34 cellular contexts compared by ENCODE assay signal in genomic region chr5:80417973-80418372, GRCh38. TPM values are rescaled to one million over a fixed set of nuclear protein-coding genes. Genes with fewer than 3 reads are reported as not detected.
A peak's percentile ranks its signal among the peaks of the same experiment; 100 is the strongest.
DNase-seq lines count a peak whose midpoint lies in the region; ATAC-seq, FAIRE-seq and TF ChIP-seq lines count a peak whose summit lies in the region.
"Had no signal": no experiment of that assay in that cellular context is flagged by ENCODE, and none has a peak within 500 bp of the region (broad histone marks: within the 10 kb centered on the region; RNA-seq: fewer than 3 reads in every experiment).

No MANE protein-coding gene starts in this region.

- H3K4me3 ChIP-seq in HEK293 (ENCODE audit: low read depth, low read length): no peak overlapping the region
- H3K4me3 ChIP-seq in K562: no peak overlapping the region
- H3K4me3 ChIP-seq: A549; BLaER1; BLaER1 treated with 17β-estradiol and CSF1 and Interleukin-3, amounts not matched to agents 10 nM and 100 nM had no signal

- CTCF ChIA-PET in HEK293 (lab: Yijun Ruan, JAX) (no interaction called here), K562 (lab: Yijun Ruan, JAX; ENCODE audit: low intra/inter-chr PET ratio) (no interaction called here)

- TF ChIP-seq CTCF in HEK293 (tag by site-specific recombination; IDR thresholded peaks at IDR 0.05) (no peak), K562 (IDR thresholded peaks at IDR 0.05 in 2 of 3, conservative IDR thresholded peaks at IDR 0.05 in 1 of 3; ENCODE audit: insufficient read depth in 2 of 3, low read depth in 1 of 3, low read length in 3 of 3) (no peak), mesothelial cell of epicardium (IDR thresholded peaks at IDR 0.05; ENCODE audit: unreplicated experiment) (no peak), CD14-positive monocyte (IDR thresholded peaks at IDR 0.05) (no peak)

- H3K4me3 Mint-ChIP-seq in mesothelial cell of epicardium (no peak overlapping the region), CD14-positive monocyte (no peak overlapping the region)
- H3K4me3 Mint-ChIP-seq: B cell; CD4-positive, alpha-beta memory T cell; CD4-positive, alpha-beta T cell; CD4-positive, CD25-positive, alpha-beta regulatory T cell; CD8-positive, alpha-beta memory T cell; CD8-positive, alpha-beta T cell had no signal

- H3K27ac Mint-ChIP-seq in mesothelial cell of epicardium (peak overlapping the region; percentile 11), CD14-positive monocyte (no peak overlapping the region)
- H3K27ac Mint-ChIP-seq: B cell; CD4-positive, alpha-beta T cell; CD8-positive, alpha-beta T cell had no signal

- H3K9me3 Mint-ChIP-seq in mesothelial cell of epicardium (peaks cover 12% of the 10 kb centered on the region), CD14-positive monocyte (peaks cover 7 to 20% (median 14%) of the 10 kb centered on the region in 7 donors)

- H3K9me1 ChIP-seq in K562 (ENCODE audit: control insufficient read depth, insufficient read depth, low read length): no peaks in the 10 kb centered on the region

- TF ChIP-seq RAD21 in K562 (CRISPR knock-in tag; conservative IDR thresholded peaks at IDR 0.05 in 1 of 2, IDR thresholded peaks at IDR 0.05 in 1 of 2): no peak

- DNase-seq in K562 (ENCODE audit: extremely low read depth in 1 of 4, low spot score in 3 of 4): no peak
- no peak for DNase-seq in mesothelial cell of epicardium (ENCODE audit: low spot score in 2 of 2, unreplicated experiment in 2 of 2)
- DNase-seq in CD14-positive monocyte (ENCODE audit: low spot score): no peak
- DNase-seq in iPS-NIHi7 (ENCODE audit: extremely low spot score): no peak
- DNase-seq: 8988T; ACHN; AML-193; BE2C; C1 segment of cervical spinal cord; Caco-2; Calu3; CD4-positive, alpha-beta memory T cell; CD4-positive, alpha-beta T cell; CD4-positive, CD25-positive, alpha-beta regulatory T cell; CD8-positive, alpha-beta memory T cell; CD8-positive, alpha-beta T cell; COR-L47; DMS 273 treated with DMSO at 0.1 percent for 48 hours; DMS153; DMS53; DMS79; DMS79 treated with DMSO at 0.1 percent for 48 hours; DND-41; EL had no signal

- H3K9me3 ChIP-seq in HEK293 (ENCODE audit: control insufficient read depth, insufficient read depth, low read depth, low read length): no peaks in the 10 kb centered on the region
- no peaks in the 10 kb centered on the region for H3K9me3 ChIP-seq in K562 (replicated peaks; ENCODE audit: control insufficient read depth, insufficient read depth, low read depth, low read length)
- H3K9me3 ChIP-seq: Caco-2 had no signal

- peaks cover 2% of the 10 kb centered on the region; the same call in 2 of the 3 replicates for H3K79me2 ChIP-seq in K562 (ENCODE audit: control insufficient read depth, insufficient read depth, low read length)

- intact Hi-C loops in K562 (cut with micrococcal nuclease) (no loop called here), CD14-positive monocyte (cut with micrococcal nuclease) (loop anchor here in 1 of 2 donors (10.0 kb wide), 1 partner anchor 67 kb away; the partner anchor contains the start of gene FAM151B)

- H4K20me1 ChIP-seq in K562 (replicated peaks; ENCODE audit: control insufficient read depth, insufficient read depth, low read length): no peaks in the 10 kb centered on the region; the same call in 1 of the 2 replicates
- H4K20me1 ChIP-seq: BLaER1 had no signal

- no TSS peak for BruUV-seq in K562 (replicated peaks; lab: Mats Ljungman, UMichigan)

- H3K4me1 Mint-ChIP-seq in mesothelial cell of epicardium (peaks cover 3% of the 10 kb centered on the region), CD14-positive monocyte (peaks cover 16% of the 10 kb centered on the region)

- peaks cover 4 to 7% of the 10 kb centered on the region in 2 experiments; a peak in 2 of 3 replicates for H3K36me3 ChIP-seq in HEK293 (ENCODE audit: control insufficient read depth in 2 of 2, insufficient read depth in 1 of 2, low read length in 2 of 2)
- no peaks in the 10 kb centered on the region for H3K36me3 ChIP-seq in K562 (ENCODE audit: control insufficient read depth, insufficient read depth, low read length)
- H3K36me3 ChIP-seq: BE2C had no signal

- in situ Hi-C loops in K562 (cut with MboI): loop anchor here (25.0 kb wide), 1 partner anchor 1906 kb away; no protein-coding TSS in a partner anchor

- H3K27ac ChIP-seq in HEK293 (ENCODE audit: extremely low read depth, low read depth, low read length) (no peak overlapping the region), K562 (ENCODE audit: extremely low read depth, low read depth, low read length) (no peak overlapping the region)
- H3K27ac ChIP-seq: 22Rv1; A549; BLaER1; BLaER1 treated with 17β-estradiol and CSF1 and Interleukin-3, amounts not matched to agents 10 nM and 100 nM; C4-2B had no signal

- TF ChIP-seq POLR2A in K562 (conservative IDR thresholded peaks at IDR 0.05): no peak

- TF ChIP-seq EP300 in K562 (IDR thresholded peaks at IDR 0.05; ENCODE audit: low read length): no peak

- H3K27me3 ChIP-seq in K562 (ENCODE audit: control insufficient read depth in 2 of 2, insufficient read depth in 2 of 2, low read length in 2 of 2): no peaks in the 10 kb centered on the region
- H3K27me3 ChIP-seq: BE2C; BLaER1; BLaER1 treated with 17β-estradiol and CSF1 and Interleukin-3, amounts not matched to agents 10 nM and 100 nM had no signal

- H3K36me3 Mint-ChIP-seq in mesothelial cell of epicardium (peaks cover 25% of the 10 kb centered on the region), CD14-positive monocyte (peaks cover 27 to 34% of the 10 kb centered on the region in 2 donors)

- no CpG with 5 or more reads among the region's 1 CpG for WGBS in K562 (ENCODE audit: insufficient coverage, low coverage, missing lambda C conversion rate)

- POLR2A ChIA-PET in HEK293 (lab: Yijun Ruan, JAX) (no interaction called here), K562 (lab: Yijun Ruan, JAX) (no interaction called here)

- no peaks in the 10 kb centered on the region for H3K27me3 Mint-ChIP-seq in mesothelial cell of epicardium (ENCODE audit: low read depth)
- H3K27me3 Mint-ChIP-seq in CD14-positive monocyte (ENCODE audit: low read depth in 3 of 3): peaks cover 0 to 5% (median 0%) of the 10 kb centered on the region in 3 donors
- H3K27me3 Mint-ChIP-seq: B cell; CD4-positive, alpha-beta memory T cell; CD4-positive, alpha-beta T cell; CD4-positive, CD25-positive, alpha-beta regulatory T cell; CD8-positive, alpha-beta memory T cell had no signal

- no peak overlapping the region for H3K4me2 ChIP-seq in K562 (ENCODE audit: insufficient read depth, low read length)
- H3K4me2 ChIP-seq: A549; BLaER1; BLaER1 treated with 17β-estradiol and CSF1 and Interleukin-3, amounts not matched to agents 10 nM and 100 nM had no signal

- H2AFZ ChIP-seq in K562 (ENCODE audit: low read depth, low read length): no peak overlapping the region

- H3K9ac ChIP-seq in K562 (ENCODE audit: insufficient read depth in 1 of 2, low read depth in 2 of 2, low read length in 2 of 2): no peak overlapping the region
- H3K9ac ChIP-seq: BLaER1; BLaER1 treated with 17β-estradiol and CSF1 and Interleukin-3, amounts not matched to agents 10 nM and 100 nM had no signal

- FAIRE-seq in K562 (lab: Jason Lieb, UNC): no peak
- FAIRE-seq: A204.1, A549, D721Med had no signal

- no peak for ATAC-seq in K562
- no peak for ATAC-seq in GM21576 (IDR thresholded peaks at IDR 0.05; ENCODE audit: unreplicated experiment)
- ATAC-seq: A549; CD8-positive, alpha-beta T cell had no signal

- H3K4me1 ChIP-seq in HEK293 (ENCODE audit: control insufficient read depth, insufficient read depth, low read length) (no peaks in the 10 kb centered on the region), K562 (replicated peaks in 1 of 2; ENCODE audit: control insufficient read depth in 2 of 2, insufficient read depth in 2 of 2, low read length in 2 of 2) (no peaks in the 10 kb centered on the region)
- H3K4me1 ChIP-seq: BLaER1, Caco-2 had no signal

TF ChIP-seq in HEK293, 187 proteins besides CTCF, POLR2A, EP300 and RAD21:
- TF ChIP-seq ZNF175 (tag by site-specific recombination; IDR thresholded peaks at IDR 0.05): no peak
- peak; percentile 98 for TF ChIP-seq PRDM1 (tag by site-specific recombination; IDR thresholded peaks at IDR 0.05)

TF ChIP-seq in K562, 482 proteins besides CTCF, POLR2A, EP300 and RAD21:
- TF ChIP-seq, protein P1, sequence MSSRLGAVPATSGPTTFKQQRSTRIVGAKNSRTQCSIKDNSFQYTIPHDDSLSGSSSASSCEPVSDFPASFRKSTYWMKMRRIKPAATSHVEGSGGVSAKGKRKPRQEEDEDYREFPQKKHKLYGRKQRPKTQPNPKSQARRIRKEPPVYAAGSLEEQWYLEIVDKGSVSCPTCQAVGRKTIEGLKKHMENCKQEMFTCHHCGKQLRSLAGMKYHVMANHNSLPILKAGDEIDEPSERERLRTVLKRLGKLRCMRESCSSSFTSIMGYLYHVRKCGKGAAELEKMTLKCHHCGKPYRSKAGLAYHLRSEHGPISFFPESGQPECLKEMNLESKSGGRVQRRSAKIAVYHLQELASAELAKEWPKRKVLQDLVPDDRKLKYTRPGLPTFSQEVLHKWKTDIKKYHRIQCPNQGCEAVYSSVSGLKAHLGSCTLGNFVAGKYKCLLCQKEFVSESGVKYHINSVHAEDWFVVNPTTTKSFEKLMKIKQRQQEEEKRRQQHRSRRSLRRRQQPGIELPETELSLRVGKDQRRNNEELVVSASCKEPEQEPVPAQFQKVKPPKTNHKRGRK (tag; IDR thresholded peaks at IDR 0.05): peak; percentile 41; the same call in 1 of the 2 replicates
- TF ChIP-seq STAG1 (CRISPR knock-in tag; IDR thresholded peaks at IDR 0.05; ENCODE audit: borderline replicate concordance): no peak
- TF ChIP-seq ZNF140 (CRISPR knock-in tag; IDR thresholded peaks at IDR 0.05): no peak
- TF ChIP-seq SAFB (IDR thresholded peaks at IDR 0.05; ENCODE audit: borderline replicate concordance, low read depth, low read length): no peak

RNA-seq across cellular contexts. Expression of gene ZFYVE16, which starts 10.1 kb away (rescaled TPM):
- 19.2 and 86.7 TPM in 2 replicates for total RNA-seq in K562 (2011; cell fraction: chromatin; rRNA removed; ENCODE audit: low replicate concordance)
- total RNA-seq in K562 (2011; cell fraction: nucleolus; rRNA removed): 7.7 and 12.1 TPM in 2 replicates
- total RNA-seq in K562 (2011; cell fraction: nucleoplasm; rRNA removed): 33.4 and 45.9 TPM in 2 replicates
- total RNA-seq in K562 (2014; rRNA removed): 7.4 TPM in 2 replicates
- total RNA-seq in K562 (2014; rRNA removed; fragmentation: Illumina TruSeq; extraction: Trizol): 18.8 and 20.1 TPM in 2 replicates
- total RNA-seq in K562 (2015; rRNA removed; fragmentation: Illumina TruSeq; extraction: Trizol): 16.1 and 17.8 TPM in 2 replicates
- total RNA-seq in K562 (2021): 18.9 and 22.0 TPM in 2 replicates
- polyA plus RNA-seq in K562 (2011; rRNA removed): 10.4 and 12.5 TPM in 2 replicates
- polyA plus RNA-seq in K562 (2011; cell fraction: cytosol; rRNA removed): 0.91 and 3.9 TPM in 2 replicates
- 6.1 and 9.4 TPM in 2 replicates for polyA plus RNA-seq in K562 (2011; cell fraction: nucleus; rRNA removed)
- polyA plus RNA-seq in K562 (2012): 9.7 and 14.9 TPM in 2 replicates
- 10.8 and 12.1 TPM in 2 replicates for polyA plus RNA-seq in K562 (2014; fragmentation: Illumina TruSeq; extraction: Trizol)
- polyA plus RNA-seq in K562 (2014; fragmentation: Nextera tagmentation; extraction: Ambion mirVana): 1 to 10 TPM; 6.0 to 8.4 TPM
- polyA plus RNA-seq in K562 (2014; rRNA removed): 8.7 and 13.4 TPM in 2 replicates
- polyA minus RNA-seq in K562 (2011; rRNA and poly(A)+ RNA removed): 25.6 and 37.8 TPM in 2 replicates
- polyA minus RNA-seq in K562 (2011; cell fraction: cytosol; rRNA and poly(A)+ RNA removed): 8.0 and 9.0 TPM in 2 replicates
- polyA minus RNA-seq in K562 (2011; cell fraction: nucleus; rRNA and poly(A)+ RNA removed): 12.7 and 31.8 TPM in 2 replicates
- total RNA-seq in mesothelial cell of epicardium: 67.6 to 76.6 TPM (median 75.1 TPM) in 3 replicates
- polyA plus RNA-seq in CD14-positive monocyte: 10 to 100 TPM in 1 of 2 donors, 1 to 10 TPM in 1; 9.4 to 15.8 TPM
